In genomic region chr20:48348022-48348421, GRCh38 we compare ENCODE assay signal across 9 cellular contexts.
"Had no signal": no experiment of that assay in that cellular context is flagged by ENCODE, and none has a peak within 500 bp of the region (broad histone marks: within the 10 kb centered on the region; RNA-seq: fewer than 3 reads in every experiment).

No MANE protein-coding gene starts in this region.

- H3K9me3 Mint-ChIP-seq: H9 had no signal

- H3K27ac Mint-ChIP-seq: H9 had no signal

- H3K4me3 ChIP-seq: GM23248 had no signal

- H2AFZ ChIP-seq: GM23248 had no signal

- FAIRE-seq: H54, HTR-8/SVneo had no signal

- H3K27ac ChIP-seq: GM23248, KMS-11 had no signal

- DNase-seq: GM23248, GOT3, H9, HCEC 1CT, Karpas-422, KBM-7 had no signal

- H3K4me3 Mint-ChIP-seq: H9 had no signal

- H3K4me2 ChIP-seq: KMS-11 had no signal

- H3K9ac ChIP-seq: GM23248, KMS-11 had no signal
